ENCODE assay signal across 10 cellular contexts in genomic region chr14:94077111-94077821, GRCh38. TPM values are rescaled to one million over a fixed set of nuclear protein-coding genes. Genes with fewer than 3 reads are reported as not detected.
DNase-seq lines count a peak whose midpoint lies in the region; ATAC-seq, FAIRE-seq and TF ChIP-seq lines count a peak whose summit lies in the region.
"Had no signal": no experiment of that assay in that cellular context is flagged by ENCODE, and none has a peak within 500 bp of the region (broad histone marks: within the 10 kb centered on the region; RNA-seq: fewer than 3 reads in every experiment).

No MANE protein-coding gene starts in this region.

- H3K4me2 ChIP-seq in K562 (ENCODE audit: insufficient read depth, low read length): peak overlapping the region; percentile 83

- in situ Hi-C loops in K562 (cut with MboI): no loop called here

- H3K9me1 ChIP-seq in K562 (ENCODE audit: control insufficient read depth, insufficient read depth, low read length): no peaks in the 10 kb centered on the region

- BruUV-seq in K562 (replicated peaks; lab: Mats Ljungman, UMichigan) (no TSS peak), Calu3 (replicated peaks; lab: Mats Ljungman, UMichigan) (no TSS peak)

- TF ChIP-seq CTCF in heart right ventricle (IDR thresholded peaks at IDR 0.05): no peak
- no peak for TF ChIP-seq CTCF in K562 (IDR thresholded peaks at IDR 0.05 in 2 of 3, conservative IDR thresholded peaks at IDR 0.05 in 1 of 3; ENCODE audit: insufficient read depth in 2 of 3, low read depth in 1 of 3, low read length in 3 of 3)
- no peak for TF ChIP-seq CTCF in upper lobe of right lung (IDR thresholded peaks at IDR 0.05)
- no peak for TF ChIP-seq CTCF in Calu3 (IDR thresholded peaks at IDR 0.05; ENCODE audit: unreplicated experiment)

- H3K27me3 Mint-ChIP-seq in Calu3 (ENCODE audit: unreplicated experiment): no peaks in the 10 kb centered on the region

- H3K9me3 Mint-ChIP-seq in Calu3 (ENCODE audit: low read depth, unreplicated experiment): peaks cover 2% of the 10 kb centered on the region

- POLR2A ChIA-PET in K562 (lab: Yijun Ruan, JAX): no interaction called here

- H3K27ac ChIP-seq in heart right ventricle (no peak overlapping the region), K562 (ENCODE audit: extremely low read depth, low read depth, low read length) (peak overlapping the region; percentile 57; the same call in 2 of the 3 replicates), muscle layer of colon (ENCODE audit: low read depth, low read length) (no peak overlapping the region), upper lobe of right lung (no peak overlapping the region)
- H3K27ac ChIP-seq: SJCRH30 had no signal

- intact Hi-C loops in heart right ventricle (cut with DNase I) (loop anchor here in 2 of 10 donors (5.0 kb wide), 2 partner anchors 40 to 55 kb away; no protein-coding TSS in a partner anchor), Right ventricle myocardium inferior (cut with DNase I) (no loop called here), K562 (cut with micrococcal nuclease) (no loop called here), upper lobe of right lung (cut with DNase I) (no loop called here), Calu3 (cut with micrococcal nuclease; ENCODE audit: unreplicated experiment) (no loop called here)

- peaks cover 9% of the 10 kb centered on the region for H4K20me1 ChIP-seq in K562 (replicated peaks; ENCODE audit: control insufficient read depth, insufficient read depth, low read length)

- H2AFZ ChIP-seq in K562 (ENCODE audit: low read depth, low read length): no peak overlapping the region

- ATAC-seq in heart right ventricle: no peak
- no peak for ATAC-seq in Right ventricle myocardium inferior
- peak; percentile 46 for ATAC-seq in K562
- no peak for ATAC-seq in upper lobe of right lung
- no peak for ATAC-seq in left lobe of liver

- CTCF ChIA-PET in K562 (lab: Yijun Ruan, JAX; ENCODE audit: low intra/inter-chr PET ratio): no interaction called here
- CTCF ChIA-PET in Calu3 (lab: Charles Lee): no interaction called here

- peaks cover 40% of the 10 kb centered on the region for H3K36me3 Mint-ChIP-seq in Calu3 (ENCODE audit: insufficient read depth, unreplicated experiment)

- H3K27ac Mint-ChIP-seq in Calu3 (ENCODE audit: unreplicated experiment): no peak overlapping the region

- H3K79me2 ChIP-seq in K562 (ENCODE audit: control insufficient read depth, insufficient read depth, low read length): peaks cover 98% of the 10 kb centered on the region

- WGBS in heart right ventricle, 2 donors: 59 to 61% methylated on average over 7 of the region's 7 CpGs
- WGBS in K562 (ENCODE audit: insufficient coverage, low coverage, missing lambda C conversion rate): 4% methylated on average over 6 of the region's 7 CpGs

- H3K4me1 ChIP-seq in heart right ventricle (peaks cover 10 to 65% (median 56%) of the 10 kb centered on the region in 9 donors), K562 (replicated peaks in 1 of 2; ENCODE audit: control insufficient read depth in 2 of 2, insufficient read depth in 2 of 2, low read length in 2 of 2) (peaks cover 8 to 15% of the 10 kb centered on the region in 2 experiments; a peak in 4 of 5 replicates), muscle layer of colon (ENCODE audit: insufficient read depth, low read length) (peaks cover 40% of the 10 kb centered on the region), upper lobe of right lung (peaks cover 48% of the 10 kb centered on the region)

- peaks cover 36% of the 10 kb centered on the region for H3K4me1 Mint-ChIP-seq in Calu3 (ENCODE audit: low read depth, unreplicated experiment)

- H3K27me3 ChIP-seq in heart right ventricle (no peaks in the 10 kb centered on the region), K562 (ENCODE audit: control insufficient read depth in 2 of 2, insufficient read depth in 2 of 2, low read length in 2 of 2) (no peaks in the 10 kb centered on the region), muscle layer of colon (ENCODE audit: control insufficient read depth in 1 of 2, insufficient read depth in 2 of 2, low read length in 2 of 2) (no peaks in the 10 kb centered on the region), upper lobe of right lung (no peaks in the 10 kb centered on the region)
- H3K27me3 ChIP-seq: SJCRH30 had no signal

- TF ChIP-seq POLR2A in K562 (conservative IDR thresholded peaks at IDR 0.05): no peak

- H3K4me3 ChIP-seq in heart right ventricle: peak overlapping the region in 9 of 10 donors; percentile 10 to 99 (median 97)
- H3K4me3 ChIP-seq in K562: peak overlapping the region; percentile 28
- H3K4me3 ChIP-seq in muscle layer of colon (ENCODE audit: low read depth in 1 of 2, low read length in 2 of 2): peak overlapping the region; percentile 30 to 50
- H3K4me3 ChIP-seq in upper lobe of right lung: peak overlapping the region; percentile 84
- H3K4me3 ChIP-seq: SJCRH30 had no signal

- FAIRE-seq in K562 (lab: Jason Lieb, UNC): no peak

- TF ChIP-seq EP300 in K562 (IDR thresholded peaks at IDR 0.05; ENCODE audit: low read length): 0 out of 2 replicates have a peak, but pooled peaks have one; percentile 14

- H3K9me3 ChIP-seq in heart right ventricle: peaks cover 0 to 38% (median 14%) of the 10 kb centered on the region in 11 donors
- no peaks in the 10 kb centered on the region; the same call in 1 of the 2 replicates for H3K9me3 ChIP-seq in K562 (replicated peaks; ENCODE audit: control insufficient read depth, insufficient read depth, low read depth, low read length)
- no peaks in the 10 kb centered on the region for H3K9me3 ChIP-seq in muscle layer of colon (ENCODE audit: low read length)
- H3K9me3 ChIP-seq in upper lobe of right lung: peaks cover 18% of the 10 kb centered on the region

- H3K36me3 ChIP-seq in heart right ventricle (peaks cover 0 to 55% (median 10%) of the 10 kb centered on the region in 9 donors), K562 (ENCODE audit: control insufficient read depth, insufficient read depth, low read length) (peaks cover 34% of the 10 kb centered on the region), muscle layer of colon (ENCODE audit: insufficient read depth, low read length) (peaks cover 23% of the 10 kb centered on the region), upper lobe of right lung (peaks cover 30% of the 10 kb centered on the region)

- H3K4me3 Mint-ChIP-seq in Calu3 (ENCODE audit: low read depth, unreplicated experiment): no peak overlapping the region

- no peak for TF ChIP-seq RAD21 in K562 (CRISPR knock-in tag; conservative IDR thresholded peaks at IDR 0.05 in 1 of 2, IDR thresholded peaks at IDR 0.05 in 1 of 2)

- DNase-seq in heart right ventricle: no peak
- no peak for DNase-seq in Right ventricle myocardium inferior (ENCODE audit: missing footprints)
- DNase-seq in K562 (ENCODE audit: extremely low read depth in 1 of 4, low spot score in 3 of 4): peak in 1 of 4 experiments; percentile 7
- no peak for DNase-seq in upper lobe of right lung
- no peak for DNase-seq in Calu3
- no peak for DNase-seq in stimulated activated CD4-positive, alpha-beta T cell treated with anti-CD3 and anti-CD28 coated beads, Interleukin-2, amount 100 ng/mL, for 24 hours
- no peak for DNase-seq in left lobe of liver (ENCODE audit: low spot score)
- DNase-seq: NCI-H187 treated with DMSO at 0.1 percent for 48 hours, SJCRH30 had no signal

- H3K9ac ChIP-seq in K562 (ENCODE audit: insufficient read depth in 1 of 2, low read depth in 2 of 2, low read length in 2 of 2) (peak overlapping the region in 1 of 2 experiments; percentile 52; a peak in 2 of 4 replicates), muscle layer of colon (ENCODE audit: low read length) (peak overlapping the region; percentile 24)

RNA-seq across cellular contexts. Expression of gene DDX24, which starts 3.7 kb away (rescaled TPM):
- total RNA-seq in heart right ventricle: 100 to 1,000 TPM; 190 to 269 (median 240) TPM
- polyA plus RNA-seq in heart right ventricle: 100 to 1,000 TPM in 1 of 2 donors, 10 to 100 TPM in 1; 94.1 to 160 TPM
- total RNA-seq in Right ventricle myocardium inferior: 187 TPM
- total RNA-seq in K562 (2011; cell fraction: chromatin; rRNA removed; ENCODE audit: low replicate concordance): 39.3 and 70.0 TPM in 2 replicates
- 36.2 TPM in 2 replicates for total RNA-seq in K562 (2011; cell fraction: nucleolus; rRNA removed)
- total RNA-seq in K562 (2011; cell fraction: nucleoplasm; rRNA removed): 33.4 and 34.7 TPM in 2 replicates
- 98.3 and 104 TPM in 2 replicates for total RNA-seq in K562 (2014; rRNA removed)
- total RNA-seq in K562 (2014; rRNA removed; fragmentation: Illumina TruSeq; extraction: Trizol): 129 and 139 TPM in 2 replicates
- total RNA-seq in K562 (2015; rRNA removed; fragmentation: Illumina TruSeq; extraction: Trizol): 122 and 125 TPM in 2 replicates
- 118 and 127 TPM in 2 replicates for total RNA-seq in K562 (2021)
- 95.7 and 98.6 TPM in 2 replicates for polyA plus RNA-seq in K562 (2011; rRNA removed)
- polyA plus RNA-seq in K562 (2011; cell fraction: cytosol; rRNA removed): 61.5 and 65.0 TPM in 2 replicates
- polyA plus RNA-seq in K562 (2011; cell fraction: nucleus; rRNA removed): 76.7 and 77.4 TPM in 2 replicates
- 67.1 and 89.1 TPM in 2 replicates for polyA plus RNA-seq in K562 (2012)
- polyA plus RNA-seq in K562 (2014; fragmentation: Illumina TruSeq; extraction: Trizol): 139 and 175 TPM in 2 replicates
- 100 to 1,000 TPM in 1 of 2 experiments, 10 to 100 TPM in 1; 95.1 to 136 TPM for polyA plus RNA-seq in K562 (2014; fragmentation: Nextera tagmentation; extraction: Ambion mirVana)
- 67.4 and 82.4 TPM in 2 replicates for polyA plus RNA-seq in K562 (2014; rRNA removed)
- 102 and 114 TPM in 2 replicates for polyA minus RNA-seq in K562 (2011; rRNA and poly(A)+ RNA removed)
- 32.5 and 54.1 TPM in 2 replicates for polyA minus RNA-seq in K562 (2011; cell fraction: cytosol; rRNA and poly(A)+ RNA removed)
- polyA minus RNA-seq in K562 (2011; cell fraction: nucleus; rRNA and poly(A)+ RNA removed): 28.8 and 48.1 TPM in 2 replicates
- total RNA-seq in upper lobe of right lung: 191 TPM
- total RNA-seq in Calu3 (2022): 190 and 229 TPM in 2 replicates
- 54.2 TPM for total RNA-seq in left lobe of liver

RNA-seq across cellular contexts. Expression of gene IFI27L1, which starts 3.8 kb away (rescaled TPM):
- total RNA-seq in heart right ventricle (10 to 100 TPM in 9 of 10 donors, 1 to 10 TPM in 1; 7.7 to 23.9 (median 16.2) TPM), Right ventricle myocardium inferior (10.7 TPM), K562 (2014; rRNA removed) (20.3 and 24.6 TPM in 2 replicates), K562 (2014; rRNA removed; fragmentation: Illumina TruSeq; extraction: Trizol) (13.8 and 19.7 TPM in 2 replicates), K562 (2015; rRNA removed; fragmentation: Illumina TruSeq; extraction: Trizol) (17.6 and 17.8 TPM in 2 replicates), K562 (2021) (20.2 and 23.8 TPM in 2 replicates), upper lobe of right lung (15.2 TPM), Calu3 (2022) (17.2 and 17.7 TPM in 2 replicates), left lobe of liver (5.9 TPM)
- polyA plus RNA-seq in heart right ventricle (10 to 100 TPM; 28.8 to 47.4 TPM), K562 (2011; rRNA removed) (28.0 and 31.9 TPM in 2 replicates), K562 (2014; fragmentation: Illumina TruSeq; extraction: Trizol) (14.5 and 19.3 TPM in 2 replicates), K562 (2014; fragmentation: Nextera tagmentation; extraction: Ambion mirVana) (10 to 100 TPM; 22.8 to 28.0 TPM), K562 (2014; rRNA removed) (25.0 and 25.6 TPM in 2 replicates)
- total RNA-seq in K562 (2011; cell fraction: chromatin; rRNA removed; ENCODE audit: low replicate concordance): 24.1 and 32.5 TPM in 2 replicates
- 33.0 and 35.5 TPM in 2 replicates for total RNA-seq in K562 (2011; cell fraction: nucleolus; rRNA removed)
- 30.1 and 34.7 TPM in 2 replicates for total RNA-seq in K562 (2011; cell fraction: nucleoplasm; rRNA removed)
- 35.9 TPM in 2 replicates for polyA plus RNA-seq in K562 (2011; cell fraction: cytosol; rRNA removed)
- 50.2 and 57.1 TPM in 2 replicates for polyA plus RNA-seq in K562 (2011; cell fraction: nucleus; rRNA removed)
- polyA plus RNA-seq in K562 (2012): 23.6 and 32.5 TPM in 2 replicates
- 4.8 and 7.3 TPM in 2 replicates for polyA minus RNA-seq in K562 (2011; rRNA and poly(A)+ RNA removed)
- 3.3 and 5.8 TPM in 2 replicates for polyA minus RNA-seq in K562 (2011; cell fraction: cytosol; rRNA and poly(A)+ RNA removed)
- 6.5 and 11.7 TPM in 2 replicates for polyA minus RNA-seq in K562 (2011; cell fraction: nucleus; rRNA and poly(A)+ RNA removed)

RNA-seq across cellular contexts. Expression of gene IFI27, which starts 33.3 kb away (rescaled TPM):
- 100 to 1,000 TPM in 8 of 10 donors, 10 to 100 TPM in 2; 76.5 to 473 (median 148) TPM for total RNA-seq in heart right ventricle
- 100 to 1,000 TPM; 719 to 721 TPM for polyA plus RNA-seq in heart right ventricle
- 164 TPM for total RNA-seq in Right ventricle myocardium inferior
- 2.0 and 2.4 TPM in 2 replicates for total RNA-seq in K562 (2011; cell fraction: chromatin; rRNA removed; ENCODE audit: low replicate concordance)
- 2.2 and 2.9 TPM in 2 replicates for total RNA-seq in K562 (2011; cell fraction: nucleolus; rRNA removed)
- total RNA-seq in K562 (2011; cell fraction: nucleoplasm; rRNA removed): 3.8 and 4.0 TPM in 2 replicates
- total RNA-seq in K562 (2014; rRNA removed): 0.45 and 0.98 TPM in 2 replicates
- 0.95 and 1.1 TPM in 2 replicates for total RNA-seq in K562 (2014; rRNA removed; fragmentation: Illumina TruSeq; extraction: Trizol)
- total RNA-seq in K562 (2015; rRNA removed; fragmentation: Illumina TruSeq; extraction: Trizol): 1.6 and 1.8 TPM in 2 replicates
- total RNA-seq in K562 (2021): 1.0 and 1.3 TPM in 2 replicates
- 2.0 TPM in 2 replicates for polyA plus RNA-seq in K562 (2011; rRNA removed)
- polyA plus RNA-seq in K562 (2011; cell fraction: cytosol; rRNA removed): 4.1 and 8.7 TPM in 2 replicates
- 4.0 and 5.2 TPM in 2 replicates for polyA plus RNA-seq in K562 (2011; cell fraction: nucleus; rRNA removed)
- 1.8 and 4.7 TPM in 2 replicates for polyA plus RNA-seq in K562 (2012)
- 0.19 and 1.2 TPM in 2 replicates for polyA plus RNA-seq in K562 (2014; fragmentation: Illumina TruSeq; extraction: Trizol)
- polyA plus RNA-seq in K562 (2014; fragmentation: Nextera tagmentation; extraction: Ambion mirVana): 1 to 10 TPM; 2.4 to 3.4 TPM
- polyA plus RNA-seq in K562 (2014; rRNA removed): 0.89 TPM in 1 of 2 replicates, not detected in the other
- 0.28 and 0.39 TPM in 2 replicates for polyA minus RNA-seq in K562 (2011; rRNA and poly(A)+ RNA removed)
- polyA minus RNA-seq in K562 (2011; cell fraction: cytosol; rRNA and poly(A)+ RNA removed): not detected in 2 replicates
- 1.1 and 2.0 TPM in 2 replicates for polyA minus RNA-seq in K562 (2011; cell fraction: nucleus; rRNA and poly(A)+ RNA removed)
- total RNA-seq in upper lobe of right lung: 312 TPM
- total RNA-seq in Calu3 (2022): 766 and 1,874 TPM in 2 replicates
- total RNA-seq in left lobe of liver: 20.4 TPM

RNA-seq across cellular contexts. Expression of gene OTUB2, which starts 51.1 kb away (rescaled TPM):
- under 1 TPM in 9 of 10 donors, not detected in 1; 0.07 to 0.37 (median 0.15) TPM for total RNA-seq in heart right ventricle
- polyA plus RNA-seq in heart right ventricle: under 1 TPM; 0.22 to 0.29 TPM
- 0.35 TPM for total RNA-seq in Right ventricle myocardium inferior
- total RNA-seq in K562 (2011; cell fraction: chromatin; rRNA removed; ENCODE audit: low replicate concordance): 0.12 and 0.72 TPM in 2 replicates
- total RNA-seq in K562 (2011; cell fraction: nucleolus; rRNA removed): 0.26 and 1.0 TPM in 2 replicates
- 0.22 and 0.38 TPM in 2 replicates for total RNA-seq in K562 (2011; cell fraction: nucleoplasm; rRNA removed)
- 0.23 and 0.24 TPM in 2 replicates for total RNA-seq in K562 (2014; rRNA removed)
- 0.07 and 0.35 TPM in 2 replicates for total RNA-seq in K562 (2014; rRNA removed; fragmentation: Illumina TruSeq; extraction: Trizol)
- 0.11 and 0.15 TPM in 2 replicates for total RNA-seq in K562 (2015; rRNA removed; fragmentation: Illumina TruSeq; extraction: Trizol)
- 0.31 and 0.34 TPM in 2 replicates for total RNA-seq in K562 (2021)
- 0.11 and 0.20 TPM in 2 replicates for polyA plus RNA-seq in K562 (2011; rRNA removed)
- 0.09 and 0.12 TPM in 2 replicates for polyA plus RNA-seq in K562 (2011; cell fraction: cytosol; rRNA removed)
- polyA plus RNA-seq in K562 (2011; cell fraction: nucleus; rRNA removed): 0.18 and 0.33 TPM in 2 replicates
- polyA plus RNA-seq in K562 (2012): 0.21 and 0.28 TPM in 2 replicates
- 0.15 and 0.21 TPM in 2 replicates for polyA plus RNA-seq in K562 (2014; fragmentation: Illumina TruSeq; extraction: Trizol)
- polyA plus RNA-seq in K562 (2014; fragmentation: Nextera tagmentation; extraction: Ambion mirVana): under 1 TPM; 0.01 to 0.08 TPM
- polyA plus RNA-seq in K562 (2014; rRNA removed): 0.08 and 0.26 TPM in 2 replicates
- polyA minus RNA-seq in K562 (2011; rRNA and poly(A)+ RNA removed): 0.18 and 0.46 TPM in 2 replicates
- polyA minus RNA-seq in K562 (2011; cell fraction: cytosol; rRNA and poly(A)+ RNA removed): 0.67 TPM in 1 of 2 replicates, not detected in the other
- polyA minus RNA-seq in K562 (2011; cell fraction: nucleus; rRNA and poly(A)+ RNA removed): 0.22 and 0.40 TPM in 2 replicates
- total RNA-seq in upper lobe of right lung: 1.0 TPM
- 15.3 and 22.2 TPM in 2 replicates for total RNA-seq in Calu3 (2022)
- 1.1 TPM for total RNA-seq in left lobe of liver

RNA-seq across cellular contexts. Expression of gene IFI27L2, which starts 52.1 kb away (rescaled TPM):
- total RNA-seq in heart right ventricle: 10 to 100 TPM; 41.5 to 92.9 (median 63.2) TPM
- polyA plus RNA-seq in heart right ventricle: 100 to 1,000 TPM in 1 of 2 donors, 10 to 100 TPM in 1; 83.3 to 122 TPM
- 52.4 TPM for total RNA-seq in Right ventricle myocardium inferior
- 1.2 and 5.0 TPM in 2 replicates for total RNA-seq in K562 (2011; cell fraction: chromatin; rRNA removed; ENCODE audit: low replicate concordance)
- 2.6 and 2.7 TPM in 2 replicates for total RNA-seq in K562 (2011; cell fraction: nucleolus; rRNA removed)
- 2.0 and 4.0 TPM in 2 replicates for total RNA-seq in K562 (2011; cell fraction: nucleoplasm; rRNA removed)
- 8.0 and 9.3 TPM in 2 replicates for total RNA-seq in K562 (2014; rRNA removed)
- 2.3 and 2.7 TPM in 2 replicates for total RNA-seq in K562 (2014; rRNA removed; fragmentation: Illumina TruSeq; extraction: Trizol)
- 4.1 and 6.1 TPM in 2 replicates for total RNA-seq in K562 (2015; rRNA removed; fragmentation: Illumina TruSeq; extraction: Trizol)
- 4.4 and 5.5 TPM in 2 replicates for total RNA-seq in K562 (2021)
- 3.3 and 4.1 TPM in 2 replicates for polyA plus RNA-seq in K562 (2011; rRNA removed)
- polyA plus RNA-seq in K562 (2011; cell fraction: cytosol; rRNA removed): 7.4 and 14.0 TPM in 2 replicates
- polyA plus RNA-seq in K562 (2011; cell fraction: nucleus; rRNA removed): 2.2 and 4.6 TPM in 2 replicates
- 13.5 and 19.3 TPM in 2 replicates for polyA plus RNA-seq in K562 (2012)
- polyA plus RNA-seq in K562 (2014; fragmentation: Illumina TruSeq; extraction: Trizol): 2.5 and 3.8 TPM in 2 replicates
- polyA plus RNA-seq in K562 (2014; fragmentation: Nextera tagmentation; extraction: Ambion mirVana): 1 to 10 TPM; 1.0 to 3.0 TPM
- polyA plus RNA-seq in K562 (2014; rRNA removed): 5.9 and 9.0 TPM in 2 replicates
- polyA minus RNA-seq in K562 (2011; rRNA and poly(A)+ RNA removed): 0.33 and 0.88 TPM in 2 replicates
- not detected in 2 replicates for polyA minus RNA-seq in K562 (2011; cell fraction: cytosol; rRNA and poly(A)+ RNA removed)
- 0.94 and 1.1 TPM in 2 replicates for polyA minus RNA-seq in K562 (2011; cell fraction: nucleus; rRNA and poly(A)+ RNA removed)
- total RNA-seq in upper lobe of right lung: 32.4 TPM
- total RNA-seq in Calu3 (2022): 40.4 and 57.1 TPM in 2 replicates
- total RNA-seq in left lobe of liver: 1.2 TPM

Comparison
In these comparisons a context has a peak if more than half of its experiments do, and no peak if none do; other contexts are left out.
1. H3K4me3 ChIP-seq: peak in every context shown above with its lines; median percentile 97 in heart right ventricle; 84 in upper lobe of right lung; 40 in muscle layer of colon; 28 in K562.